ENCODE assay signal across 8 cellular contexts in genomic region chr12:76083761-76084276, GRCh38.
DNase-seq lines count a peak whose midpoint lies in the region; ATAC-seq and TF ChIP-seq lines count a peak whose summit lies in the region.

No MANE protein-coding gene starts in this region.

- ATAC-seq in HG02763 (IDR thresholded peaks at IDR 0.05; ENCODE audit: unreplicated experiment) = peak; percentile 29
- ATAC-seq in activated CD4-positive, CD25-positive, alpha-beta regulatory T cell treated with anti-CD3 and anti-CD28 coated beads, Interleukin-2, amount 50 U/mL, for 24 hours = peak; percentile 46 to 51
- no peak for ATAC-seq in GM18858 (IDR thresholded peaks at IDR 0.05; ENCODE audit: unreplicated experiment)

- DNase-seq in GM13976 (ENCODE audit: low spot score) (peak; percentile 85), NCI-H1694 treated with DMSO at 0.1 percent for 48 hours (lab: John Stamatoyannopoulos, UW) (peak; percentile 13), islet precursor cell (peak; percentile 93)
- DNase-seq in central memory CD4-positive, alpha-beta T cell = peak; percentile 78
- DNase-seq in stimulated activated CD4-positive, alpha-beta T cell treated with anti-CD3 and anti-CD28 coated beads, Interleukin-15, amount 100 ng/mL, for 1 hour (ENCODE audit: low read depth in 1 of 2, low spot score in 1 of 2) = peak; percentile 57 to 80

- in situ Hi-C loops in GM13976 (cut with MboI; ENCODE audit: low sequenced_read_pairs, unreplicated experiment) = loop anchor here (25.0 kb wide), 2 partner anchors 253 to 703 kb away; partner anchors contain the start of gene BBS10

- no peak for TF ChIP-seq CTCF in GM13976 (IDR thresholded peaks at IDR 0.05; ENCODE audit: borderline replicate concordance, control extremely low read depth, extremely low read depth, insufficient read depth, missing control alignments)

Comparison
In these comparisons a context has a peak if more than half of its experiments do, and no peak if none do; other contexts are left out.
1. DNase-seq: peak in every context shown above with its lines; median percentile 93 in islet precursor cell; 85 in GM13976; 78 in central memory CD4-positive, alpha-beta T cell; 68 in stimulated activated CD4-positive, alpha-beta T cell treated with anti-CD3 and anti-CD28 coated beads, Interleukin-15, amount 100 ng/mL, for 1 hour; 13 in NCI-H1694 treated with DMSO at 0.1 percent for 48 hours.